8 cellular contexts compared by ENCODE assay signal in genomic region chr19:40716655-40717324, GRCh38. TPM values are rescaled to one million over a fixed set of nuclear protein-coding genes. Genes with fewer than 3 reads are reported as not detected.
DNase-seq lines count a peak whose midpoint lies in the region; ATAC-seq and TF ChIP-seq lines count a peak whose summit lies in the region.

TSS of gene COQ8B (minus strand) at chr19:40716886. CDS start at chr19:40714632, 2,254 bp downstream.
TSS of gene ITPKC (plus strand) at chr19:40717112. CDS start at chr19:40717136, 24 bp downstream.

- H3K4me3 ChIP-seq in SK-N-SH (ENCODE audit: low read depth in 2 of 2, low read length in 1 of 2) (peak within 1 kb of the TSS; percentile 70 to 80), suprapubic skin (peak within 1 kb of the TSS; percentile 90)

- H3K9me2 ChIP-seq in SK-N-SH: no peaks in the 10 kb centered on the region

- POLR2A ChIA-PET in GM10248 (lab: Yijun Ruan, JAX): interaction anchor here (0.5 to 1.5 kb wide), 6 partner anchors 26 to 82 kb away, joined by 3 to 5 read pairs (median 4); partner anchors contain the start of genes ACTMAP and EGLN2
- POLR2A ChIA-PET in SK-N-SH (lab: Yijun Ruan, JAX): interaction anchor here (0.7 to 1.8 kb wide), 7 partner anchors 9 to 90 kb away, joined by 4 to 15 read pairs (median 5); partner anchors contain the start of genes ACTMAP, EGLN2, NUMBL and RAB4B

- TF ChIP-seq POLR2A in suprapubic skin (IDR thresholded peaks at IDR 0.05): peak; percentile 76 to 77

- H3K9me3 ChIP-seq in SK-N-SH (no peaks in the 10 kb centered on the region), suprapubic skin (no peaks in the 10 kb centered on the region)

- DNase-seq in GM10248 (ENCODE audit: extremely low spot score) (peak; percentile 98), NCI-H1092 (lab: John Stamatoyannopoulos, UW) (peak; percentile 95), SK-N-SH (peak; percentile 98), glomerular endothelial cell (ENCODE audit: extremely low read depth, low read depth, low spot score) (peak; percentile 52), occipital lobe (lab: John Stamatoyannopoulos, UW) (peak; percentile 99), suprapubic skin (ENCODE audit: low spot score in 2 of 2) (peak; percentile 100)
- peak; percentile 98 to 100 for DNase-seq in activated naive CD4-positive, alpha-beta T cell treated with anti-CD3 and anti-CD28 coated beads, Interleukin-2, amount 50 U/mL, for 72 hours (ENCODE audit: low spot score in 2 of 2)

- peak within 1 kb of the TSS; percentile 96 to 98 for H3K27ac Mint-ChIP-seq in activated naive CD4-positive, alpha-beta T cell treated with anti-CD3 and anti-CD28 coated beads, Interleukin-2, amount 50 U/mL, for 72 hours

- peak within 1 kb of the TSS; percentile 89 for H3K4me2 ChIP-seq in SK-N-SH

- peaks cover 62% of the 10 kb centered on the region for H3K79me2 ChIP-seq in SK-N-SH (ENCODE audit: insufficient read depth)

- ATAC-seq in HG02610 (IDR thresholded peaks at IDR 0.05; ENCODE audit: unreplicated experiment): peak; percentile 61
- ATAC-seq in activated naive CD4-positive, alpha-beta T cell treated with anti-CD3 and anti-CD28 coated beads, Interleukin-2, amount 50 U/mL, for 72 hours: peak; percentile 75 to 80

- no peak for TF ChIP-seq RAD21 in SK-N-SH (IDR thresholded peaks at IDR 0.05; ENCODE audit: low read length)

- 1% methylated on average over 14 of the region's 72 CpGs for WGBS in SK-N-SH (ENCODE audit: low lambda C conversion rate)
- 3% methylated on average over 8 of the region's 72 CpGs for WGBS in suprapubic skin

- no peaks in the 10 kb centered on the region; the same call in 1 of the 2 replicates for H4K20me1 ChIP-seq in SK-N-SH (ENCODE audit: insufficient read depth)

- peak in 1 of 2 experiments; percentile 14; a peak in 1 of 4 replicates for TF ChIP-seq EP300 in SK-N-SH (IDR thresholded peaks at IDR 0.05; ENCODE audit: borderline replicate concordance in 1 of 2, low read depth in 1 of 2, low read length in 1 of 2)
- TF ChIP-seq EP300 in suprapubic skin (IDR thresholded peaks at IDR 0.05): no peak

- TF ChIP-seq CTCF in GM10248 (IDR thresholded peaks at IDR 0.05; ENCODE audit: control extremely low read depth, extremely low read depth, low read depth, missing control alignments) (no peak), SK-N-SH (IDR thresholded peaks at IDR 0.05) (no peak), suprapubic skin (IDR thresholded peaks at IDR 0.05) (peak in 1 of 2 donors; percentile 6)

- H3K9me3 Mint-ChIP-seq in activated naive CD4-positive, alpha-beta T cell treated with anti-CD3 and anti-CD28 coated beads, Interleukin-2, amount 50 U/mL, for 72 hours: no peaks in the 10 kb centered on the region

- no peaks in the 10 kb centered on the region for H3K27me3 ChIP-seq in SK-N-SH (ENCODE audit: insufficient read depth)
- no peaks in the 10 kb centered on the region for H3K27me3 ChIP-seq in suprapubic skin

- peaks cover 5 to 12% of the 10 kb centered on the region in 2 donors for H3K36me3 Mint-ChIP-seq in activated naive CD4-positive, alpha-beta T cell treated with anti-CD3 and anti-CD28 coated beads, Interleukin-2, amount 50 U/mL, for 72 hours

- H3K27ac ChIP-seq in SK-N-SH (ENCODE audit: low read depth in 2 of 2, low read length in 1 of 2): peak within 1 kb of the TSS; percentile 96 to 100
- H3K27ac ChIP-seq in suprapubic skin: peak within 1 kb of the TSS; percentile 97

- peak within 1 kb of the TSS; percentile 98 for H3K9ac ChIP-seq in SK-N-SH

- peaks cover 8 to 35% of the 10 kb centered on the region in 2 experiments; a peak in 1 of 4 replicates for H3K4me1 ChIP-seq in SK-N-SH (ENCODE audit: control insufficient read depth in 1 of 2, insufficient read depth in 2 of 2, low read depth in 1 of 2, low read length in 1 of 2)
- H3K4me1 ChIP-seq in suprapubic skin: peaks cover 45% of the 10 kb centered on the region

- H3F3A ChIP-seq in SK-N-SH (replicated peaks; ENCODE audit: insufficient read depth): peaks cover 17% of the 10 kb centered on the region

- H3K36me3 ChIP-seq in SK-N-SH (replicated peaks in 1 of 2; ENCODE audit: control insufficient read depth in 1 of 2, insufficient read depth in 2 of 2, low read length in 1 of 2): peaks cover 0 to 14% of the 10 kb centered on the region in 2 experiments
- peaks cover 8% of the 10 kb centered on the region for H3K36me3 ChIP-seq in suprapubic skin

- CTCF ChIA-PET in GM10248 (lab: Yijun Ruan, JAX) (interaction anchor here (0.9 to 1.3 kb wide), 7 partner anchors 14 to 296 kb away, joined by 3 to 6 read pairs (median 3); no protein-coding TSS in a partner anchor), SK-N-SH (lab: Yijun Ruan, JAX) (interaction anchor here (0.7 to 1.0 kb wide), 5 partner anchors 18 to 89 kb away, joined by 3 to 5 read pairs (median 3); no protein-coding TSS in a partner anchor)

- H2AFZ ChIP-seq in SK-N-SH (ENCODE audit: low read depth): peak within 1 kb of the TSS; percentile 73; the same call in 1 of the 2 replicates

TF ChIP-seq in SK-N-SH, 30 proteins besides CTCF, POLR2A, EP300 and RAD21 (continues in another document):
- TF ChIP-seq SMC3 (IDR thresholded peaks at IDR 0.05; ENCODE audit: low read depth, low read length) (no peak), CHD2 (IDR thresholded peaks at IDR 0.05; ENCODE audit: low read length, partially characterized antibody) (peak; percentile 90), FOXJ3 (CRISPR knock-in tag; IDR thresholded peaks at IDR 0.05) (no peak), ELF1 (IDR thresholded peaks at IDR 0.05) (peak; percentile 46; the same call in 1 of the 2 replicates), TCF12 (IDR thresholded peaks at IDR 0.05) (0 out of 2 replicates have a peak, but pooled peaks have one; percentile 16), RCOR1 (IDR thresholded peaks at IDR 0.05; ENCODE audit: low read length) (no peak; the same call in 1 of the 2 replicates), USF2 (IDR thresholded peaks at IDR 0.05; ENCODE audit: borderline replicate concordance, low read depth, low read length) (no peak), MAX (IDR thresholded peaks at IDR 0.05; ENCODE audit: low read depth) (peak; percentile 35; the same call in 1 of the 2 replicates), YY1 (IDR thresholded peaks at IDR 0.05; ENCODE audit: low read depth) (0 out of 2 replicates have a peak, but pooled peaks have one; percentile 6), ZBTB33 (IDR thresholded peaks at IDR 0.05; ENCODE audit: borderline replicate concordance, low read depth) (0 out of 2 replicates have a peak, but pooled peaks have one; percentile 41), RFX5 (IDR thresholded peaks at IDR 0.05; ENCODE audit: low read length) (0 out of 2 replicates have a peak, but pooled peaks have one; percentile 24), TAF1 (IDR thresholded peaks at IDR 0.05; ENCODE audit: borderline replicate concordance, low read depth, low read length) (peak; percentile 73), SIN3A (IDR thresholded peaks at IDR 0.05; ENCODE audit: borderline replicate concordance, low read depth, low read length) (peak; percentile 61; the same call in 1 of the 2 replicates), PBX3 (IDR thresholded peaks at IDR 0.05) (peak; percentile 31)

RNA-seq across cellular contexts. Expression of gene COQ8B, which starts in this region (rescaled TPM):
- 41.9 and 43.8 TPM in 2 replicates for polyA plus RNA-seq in SK-N-SH (2012; rRNA removed)
- polyA plus RNA-seq in SK-N-SH (2012; cell fraction: cytosol; rRNA removed): 15.9 and 22.5 TPM in 2 replicates
- polyA plus RNA-seq in SK-N-SH (2012; cell fraction: nucleus; rRNA removed): 115 and 123 TPM in 2 replicates
- 10 to 100 TPM; 25.5 to 39.8 TPM for total RNA-seq in activated naive CD4-positive, alpha-beta T cell treated with anti-CD3 and anti-CD28 coated beads, Interleukin-2, amount 50 U/mL, for 72 hours
- total RNA-seq in glomerular endothelial cell (10.2 and 16.1 TPM in 2 replicates), occipital lobe (28.2 TPM), suprapubic skin (10 to 100 TPM; 31.2 to 53.8 (median 39.3) TPM)

RNA-seq across cellular contexts. Expression of gene ITPKC, which starts in this region (rescaled TPM):
- 6.3 and 7.4 TPM in 2 replicates for polyA plus RNA-seq in SK-N-SH (2012; rRNA removed)
- polyA plus RNA-seq in SK-N-SH (2012; cell fraction: cytosol; rRNA removed): 4.2 and 5.7 TPM in 2 replicates
- polyA plus RNA-seq in SK-N-SH (2012; cell fraction: nucleus; rRNA removed): 11.9 and 12.2 TPM in 2 replicates
- 1 to 10 TPM; 8.3 to 9.4 TPM for total RNA-seq in activated naive CD4-positive, alpha-beta T cell treated with anti-CD3 and anti-CD28 coated beads, Interleukin-2, amount 50 U/mL, for 72 hours
- total RNA-seq in glomerular endothelial cell: 22.5 and 24.9 TPM in 2 replicates
- 10.0 TPM for total RNA-seq in occipital lobe
- 10 to 100 TPM; 52.9 to 93.8 (median 70.9) TPM for total RNA-seq in suprapubic skin

Comparison
In these comparisons a context has a peak if more than half of its experiments do, and no peak if none do; other contexts are left out.
1. Peak in every context shown above with its lines: DNase-seq, ATAC-seq, H3K4me3 ChIP-seq and H3K27ac ChIP-seq.